In genomic region chr20:362271-363254, GRCh38 we compare ENCODE assay signal across 9 cellular contexts. TPM values are rescaled to one million over a fixed set of nuclear protein-coding genes. Genes with fewer than 3 reads are reported as not detected.
DNase-seq lines count a peak whose midpoint lies in the region; ATAC-seq, FAIRE-seq and TF ChIP-seq lines count a peak whose summit lies in the region.
"Had no signal": no experiment of that assay in that cellular context is flagged by ENCODE, and none has a peak within 500 bp of the region (broad histone marks: within the 10 kb centered on the region; RNA-seq: fewer than 3 reads in every experiment).

No MANE protein-coding gene starts in this region.

- CTCF ChIA-PET in GM12878 (lab: Yijun Ruan, JAX): interaction anchor here (0.6 to 2.3 kb wide), 8 partner anchors 9 to 283 kb away, joined by 3 to 8 read pairs (median 4); no protein-coding TSS in a partner anchor

- SMC1A ChIA-PET in GM12878 (lab: Charles Lee; ENCODE audit: uncharacterized antibody, unreplicated experiment): interaction anchor here (0.6 to 1.1 kb wide), 5 partner anchors 12 to 142 kb away, joined by 3 to 4 read pairs (median 3); no protein-coding TSS in a partner anchor

- H2AFZ ChIP-seq in GM12878 (ENCODE audit: control insufficient read depth, low read depth, low read length): no peak overlapping the region

- no peak overlapping the region for H3K4me2 ChIP-seq in GM12878 (ENCODE audit: control insufficient read depth, insufficient read depth)

- no peak overlapping the region for H3K9ac ChIP-seq in GM12878 (ENCODE audit: control insufficient read depth, insufficient read depth, low read length)

- no peak overlapping the region for H3K27ac ChIP-seq in GM12878 (ENCODE audit: control insufficient read depth, insufficient read depth)

- no peak overlapping the region for H3K4me3 ChIP-seq in GM12878

- peak; percentile 68 for TF ChIP-seq RAD21 in Ishikawa (IDR thresholded peaks at IDR 0.05; ENCODE audit: low read depth)
- TF ChIP-seq RAD21 in GM12878 (IDR thresholded peaks at IDR 0.05; ENCODE audit: insufficient read depth, low read depth, low read length): peak; percentile 32

- RAD21 ChIA-PET in GM12878 (lab: Charles Lee; ENCODE audit: unreplicated experiment): interaction anchor here (0.7 to 0.8 kb wide), 2 partner anchors 9 to 116 kb away, joined by 4 to 5 read pairs; no protein-coding TSS in a partner anchor

- ATAC-seq in GM12878 (peak; percentile 59), HG02973 (IDR thresholded peaks at IDR 0.05; ENCODE audit: unreplicated experiment) (no peak), GM18870 (IDR thresholded peaks at IDR 0.05; ENCODE audit: unreplicated experiment) (no peak)
- ATAC-seq in stimulated activated naive CD8-positive, alpha-beta T cell treated with anti-CD3 and anti-CD28 coated beads, Interleukin-15, Interleukin-2, amounts not matched to agents 100 U/mL and 50 U/mL, for 24 hours: peak; percentile 75

- 80% methylated on average over 13 of the region's 13 CpGs for WGBS in GM12878 (ENCODE audit: insufficient coverage, insufficient replicate concordance, low lambda C conversion rate, missing lambda C conversion rate)

- peaks cover 21% of the 10 kb centered on the region for H3K4me1 ChIP-seq in GM12878 (ENCODE audit: control insufficient read depth, insufficient read depth, low read length)

- TF ChIP-seq POLR2A in GM12878 (IDR thresholded peaks at IDR 0.05; ENCODE audit: low read depth, low read length): no peak

- peak; percentile 97 for DNase-seq in DMS53 treated with DMSO at 0.1 percent for 48 hours (lab: John Stamatoyannopoulos, UW; ENCODE audit: unreplicated experiment)
- peak; percentile 96 for DNase-seq in RPMI7951 (ENCODE audit: low read depth)
- DNase-seq in GM12878 (ENCODE audit: low read depth, low spot score): no peak
- peak; percentile 21 for DNase-seq in kidney glomerular epithelial cell (lab: John Stamatoyannopoulos, UW)
- DNase-seq in stimulated activated naive CD8-positive, alpha-beta T cell treated with anti-CD3 and anti-CD28 coated beads, Interleukin-15, Interleukin-2, amounts not matched to agents 100 U/mL and 50 U/mL, for 24 hours: peak; percentile 65

- H3K79me2 ChIP-seq in GM12878 (ENCODE audit: control insufficient read depth, insufficient read depth, low read length): no peaks in the 10 kb centered on the region

- no peak for FAIRE-seq in GM12878 (lab: Jason Lieb, UNC)
- FAIRE-seq: TTC549 had no signal

- BruUV-seq in GM12878 (replicated peaks; lab: Mats Ljungman, UMichigan): no TSS peak

- in situ Hi-C loops in GM12878 (cut with MboI): no loop called here

- no peaks in the 10 kb centered on the region for H4K20me1 ChIP-seq in GM12878 (ENCODE audit: control insufficient read depth, insufficient read depth)

- TF ChIP-seq EP300 in Ishikawa (IDR thresholded peaks at IDR 0.05; ENCODE audit: borderline replicate concordance): peak; percentile 51; the same call in 1 of the 2 replicates
- no peak for TF ChIP-seq EP300 in GM12878 (IDR thresholded peaks at IDR 0.05; ENCODE audit: borderline replicate concordance in 1 of 2, control insufficient read depth in 1 of 2, low read depth in 2 of 2, low read length in 2 of 2)

- H3K9me3 ChIP-seq in GM12878 (replicated peaks; ENCODE audit: control insufficient read depth, insufficient read depth, low read length): no peaks in the 10 kb centered on the region

- H3K36me3 ChIP-seq in GM12878 (ENCODE audit: control insufficient read depth in 2 of 2, insufficient read depth in 2 of 2, low read length in 1 of 2): no peaks in the 10 kb centered on the region

- TF ChIP-seq CTCF in GM12878 (IDR thresholded peaks at IDR 0.05 in 2 of 3, conservative IDR thresholded peaks at IDR 0.05 in 1 of 3; ENCODE audit: control insufficient read depth in 2 of 3, extremely low read depth in 1 of 3, insufficient read depth in 1 of 3, low read depth in 3 of 3, low read length in 3 of 3): peak; percentile 17 to 30 (median 20); a peak in 4 of 6 replicates

- POLR2A ChIA-PET in GM12878 (lab: Charles Lee): interaction anchor here (1.1 kb wide), 1 partner anchor 42 kb away, joined by 3 read pairs; no protein-coding TSS in a partner anchor

- intact Hi-C loops in GM12878 (cut with micrococcal nuclease; ENCODE audit: unreplicated experiment): no loop called here

- H3K27me3 ChIP-seq in GM12878 (replicated peaks in 1 of 2; ENCODE audit: control insufficient read depth in 2 of 2, insufficient read depth in 2 of 2, low read length in 1 of 2): no peaks in the 10 kb centered on the region

RNA-seq across cellular contexts. Expression of gene NRSN2, which starts 15.7 kb away (rescaled TPM):
- 92.3 and 111 TPM in 2 replicates for total RNA-seq in RPMI7951 (2014; rRNA removed; shearing (Covaris generic))
- total RNA-seq in GM12878 (2013; cell fraction: nucleolus; rRNA removed): 6.5 and 14.6 TPM in 2 replicates
- total RNA-seq in GM12878 (2014; rRNA removed): 9.1 and 10.5 TPM in 2 replicates
- total RNA-seq in GM12878 (2014; rRNA removed; fragmentation: Illumina TruSeq; extraction: Trizol): 6.9 and 8.9 TPM in 2 replicates
- 21.9 and 24.7 TPM in 2 replicates for total RNA-seq in GM12878 (2021)
- 8.1 TPM for polyA plus RNA-seq in GM12878 (2011; ENCODE audit: low read depth)
- 3.7 and 8.0 TPM in 2 replicates for polyA plus RNA-seq in GM12878 (2011; rRNA removed)
- polyA plus RNA-seq in GM12878 (2011; cell fraction: cytosol; rRNA removed): 23.6 and 25.3 TPM in 2 replicates
- 11.4 and 15.6 TPM in 2 replicates for polyA plus RNA-seq in GM12878 (2011; cell fraction: nucleus; rRNA removed)
- 14.9 and 15.2 TPM in 2 replicates for polyA plus RNA-seq in GM12878 (2012)
- polyA plus RNA-seq in GM12878 (2014; fragmentation: Illumina TruSeq; extraction: Trizol): 14.6 and 16.9 TPM in 2 replicates
- 1 to 10 TPM; 6.2 to 7.6 TPM for polyA plus RNA-seq in GM12878 (2014; fragmentation: Nextera tagmentation; extraction: Ambion mirVana)
- polyA plus RNA-seq in GM12878 (2014; rRNA removed): 18.9 and 24.3 TPM in 2 replicates
- 10 to 100 TPM; 26.4 to 32.4 TPM for polyA plus RNA-seq in GM12878 (2016; fragmentation: Nextera tagmentation; extraction: Ambion mirVana)
- 4.2 and 10.8 TPM in 2 replicates for polyA minus RNA-seq in GM12878 (2011; rRNA and poly(A)+ RNA removed)
- 5.3 and 7.7 TPM in 2 replicates for polyA minus RNA-seq in GM12878 (2011; cell fraction: cytosol; rRNA and poly(A)+ RNA removed)
- 1.5 and 3.3 TPM in 2 replicates for polyA minus RNA-seq in GM12878 (2011; cell fraction: nucleus; rRNA and poly(A)+ RNA removed)

RNA-seq across cellular contexts. Expression of gene TRIB3, which starts 18.0 kb away (rescaled TPM):
- total RNA-seq in RPMI7951 (2014; rRNA removed; shearing (Covaris generic)): 50.5 and 57.3 TPM in 2 replicates
- 7.3 and 7.7 TPM in 2 replicates for total RNA-seq in GM12878 (2013; cell fraction: nucleolus; rRNA removed)
- total RNA-seq in GM12878 (2014; rRNA removed) (30.8 and 34.8 TPM in 2 replicates), GM12878 (2014; rRNA removed; fragmentation: Illumina TruSeq; extraction: Trizol) (10.9 and 11.5 TPM in 2 replicates), GM12878 (2021) (24.7 and 27.3 TPM in 2 replicates)
- polyA plus RNA-seq in GM12878 (2011; ENCODE audit: low read depth): 11.3 TPM
- polyA plus RNA-seq in GM12878 (2011; rRNA removed) (11.0 and 24.2 TPM in 2 replicates), GM12878 (2014; fragmentation: Illumina TruSeq; extraction: Trizol) (11.9 and 12.1 TPM in 2 replicates), GM12878 (2014; fragmentation: Nextera tagmentation; extraction: Ambion mirVana) (1 to 10 TPM; 2.2 to 8.6 TPM), GM12878 (2014; rRNA removed) (23.3 and 28.2 TPM in 2 replicates), GM12878 (2016; fragmentation: Nextera tagmentation; extraction: Ambion mirVana) (10 to 100 TPM; 23.2 to 26.4 TPM)
- polyA plus RNA-seq in GM12878 (2011; cell fraction: cytosol; rRNA removed): 34.0 and 35.7 TPM in 2 replicates
- polyA plus RNA-seq in GM12878 (2011; cell fraction: nucleus; rRNA removed): 28.7 and 29.6 TPM in 2 replicates
- polyA plus RNA-seq in GM12878 (2012): 20.6 and 27.2 TPM in 2 replicates
- 21.1 and 31.7 TPM in 2 replicates for polyA minus RNA-seq in GM12878 (2011; rRNA and poly(A)+ RNA removed)
- polyA minus RNA-seq in GM12878 (2011; cell fraction: cytosol; rRNA and poly(A)+ RNA removed): 13.4 and 13.8 TPM in 2 replicates
- polyA minus RNA-seq in GM12878 (2011; cell fraction: nucleus; rRNA and poly(A)+ RNA removed): 5.4 and 8.8 TPM in 2 replicates

RNA-seq across cellular contexts. Expression of gene SOX12, which starts 37.2 kb away (rescaled TPM):
- total RNA-seq in RPMI7951 (2014; rRNA removed; shearing (Covaris generic)): 3.1 and 6.1 TPM in 2 replicates
- 4.6 and 5.9 TPM in 2 replicates for total RNA-seq in GM12878 (2013; cell fraction: nucleolus; rRNA removed)
- 2.8 and 3.3 TPM in 2 replicates for total RNA-seq in GM12878 (2014; rRNA removed)
- total RNA-seq in GM12878 (2014; rRNA removed; fragmentation: Illumina TruSeq; extraction: Trizol): 0.92 and 1.1 TPM in 2 replicates
- total RNA-seq in GM12878 (2021): 17.9 TPM in 2 replicates
- 1.5 TPM for polyA plus RNA-seq in GM12878 (2011; ENCODE audit: low read depth)
- polyA plus RNA-seq in GM12878 (2011; rRNA removed): 1.1 and 1.7 TPM in 2 replicates
- 1.9 and 2.3 TPM in 2 replicates for polyA plus RNA-seq in GM12878 (2011; cell fraction: cytosol; rRNA removed)
- polyA plus RNA-seq in GM12878 (2011; cell fraction: nucleus; rRNA removed): 6.6 and 7.6 TPM in 2 replicates
- polyA plus RNA-seq in GM12878 (2012): 5.9 and 6.2 TPM in 2 replicates
- 1.5 and 3.2 TPM in 2 replicates for polyA plus RNA-seq in GM12878 (2014; fragmentation: Illumina TruSeq; extraction: Trizol)
- under 1 TPM; 0.50 to 0.71 TPM for polyA plus RNA-seq in GM12878 (2014; fragmentation: Nextera tagmentation; extraction: Ambion mirVana)
- 5.0 and 7.5 TPM in 2 replicates for polyA plus RNA-seq in GM12878 (2014; rRNA removed)
- polyA plus RNA-seq in GM12878 (2016; fragmentation: Nextera tagmentation; extraction: Ambion mirVana): 1 to 10 TPM in 1 of 2 experiments, under 1 TPM in 1; 0.88 to 1.0 TPM
- polyA minus RNA-seq in GM12878 (2011; rRNA and poly(A)+ RNA removed): 0.95 and 1.9 TPM in 2 replicates
- 2.4 and 2.6 TPM in 2 replicates for polyA minus RNA-seq in GM12878 (2011; cell fraction: cytosol; rRNA and poly(A)+ RNA removed)
- 1.9 and 3.3 TPM in 2 replicates for polyA minus RNA-seq in GM12878 (2011; cell fraction: nucleus; rRNA and poly(A)+ RNA removed)

RNA-seq across cellular contexts. Expression of gene RBCK1, which starts 45.5 kb away (rescaled TPM):
- 106 and 141 TPM in 2 replicates for total RNA-seq in RPMI7951 (2014; rRNA removed; shearing (Covaris generic))
- 63.8 and 68.9 TPM in 2 replicates for total RNA-seq in GM12878 (2013; cell fraction: nucleolus; rRNA removed)
- total RNA-seq in GM12878 (2014; rRNA removed) (73.3 and 76.9 TPM in 2 replicates), GM12878 (2014; rRNA removed; fragmentation: Illumina TruSeq; extraction: Trizol) (34.4 and 39.3 TPM in 2 replicates), GM12878 (2021) (95.4 and 99.7 TPM in 2 replicates)
- 40.2 TPM for polyA plus RNA-seq in GM12878 (2011; ENCODE audit: low read depth)
- polyA plus RNA-seq in GM12878 (2011; rRNA removed) (73.4 and 75.2 TPM in 2 replicates), GM12878 (2014; fragmentation: Illumina TruSeq; extraction: Trizol) (21.2 and 46.3 TPM in 2 replicates), GM12878 (2014; fragmentation: Nextera tagmentation; extraction: Ambion mirVana) (10 to 100 TPM; 14.1 to 18.8 TPM), GM12878 (2014; rRNA removed) (93.4 and 102 TPM in 2 replicates), GM12878 (2016; fragmentation: Nextera tagmentation; extraction: Ambion mirVana) (10 to 100 TPM; 83.8 to 89.8 TPM)
- polyA plus RNA-seq in GM12878 (2011; cell fraction: cytosol; rRNA removed): 62.6 and 81.2 TPM in 2 replicates
- 188 and 198 TPM in 2 replicates for polyA plus RNA-seq in GM12878 (2011; cell fraction: nucleus; rRNA removed)
- 101 and 109 TPM in 2 replicates for polyA plus RNA-seq in GM12878 (2012)
- 36.4 and 37.2 TPM in 2 replicates for polyA minus RNA-seq in GM12878 (2011; rRNA and poly(A)+ RNA removed)
- polyA minus RNA-seq in GM12878 (2011; cell fraction: cytosol; rRNA and poly(A)+ RNA removed): 27.7 and 30.2 TPM in 2 replicates
- 26.5 and 39.0 TPM in 2 replicates for polyA minus RNA-seq in GM12878 (2011; cell fraction: nucleus; rRNA and poly(A)+ RNA removed)

Comparison
In these comparisons a context has a peak if more than half of its experiments do, and no peak if none do; other contexts are left out.
1. ATAC-seq: peak in GM12878 (single experiment) and stimulated activated naive CD8-positive, alpha-beta T cell treated with anti-CD3 and anti-CD28 coated beads, Interleukin-15, Interleukin-2, amounts not matched to agents 100 U/mL and 50 U/mL, for 24 hours (single experiment); none in HG02973 (single experiment) and GM18870 (single experiment).